In genomic region chr17:45585037-45585437, GRCh38 we compare ENCODE assay signal across 8 cellular contexts.
DNase-seq lines count a peak whose midpoint lies in the region; ATAC-seq lines count a peak whose summit lies in the region.
"Not testable (repeated sequence)": the region's sequence is repeated elsewhere in the genome, so short reads cannot be mapped to it uniquely, and the experiment has no call there.

No MANE protein-coding gene starts in this region.

- H3K27ac ChIP-seq in CD4-positive, alpha-beta memory T cell (ENCODE audit: low read depth, low read length): peak overlapping the region; percentile 83

- DNase-seq in CD4-positive, alpha-beta memory T cell: peak; percentile 72 to 84 (median 81)
- DNase-seq in foreskin melanocyte (peak; percentile 63), naive B cell (peak; percentile 80)
- DNase-seq in stimulated activated CD8-positive, alpha-beta memory T cell treated with anti-CD3 and anti-CD28 coated beads, Interleukin-15, amount 100 ng/mL, for 24 hours (ENCODE audit: low read depth): peak; percentile 72

- peak overlapping the region; percentile 69 to 99 (median 93) for H3K27ac Mint-ChIP-seq in CD4-positive, alpha-beta memory T cell
- H3K27ac Mint-ChIP-seq in activated naive CD8-positive, alpha-beta T cell: peak overlapping the region; percentile 81
- H3K27ac Mint-ChIP-seq in naive B cell: peak overlapping the region; percentile 90 to 99 (median 94)

- H3K4me1 ChIP-seq in CD4-positive, alpha-beta memory T cell (ENCODE audit: insufficient read depth, low read length): peaks cover 31% of the 10 kb centered on the region

- intact Hi-C loops in CD4-positive, alpha-beta memory T cell (cut with micrococcal nuclease): not testable (repeated sequence)

- H3K36me3 ChIP-seq in CD4-positive, alpha-beta memory T cell (ENCODE audit: insufficient read depth, low read length): not testable (repeated sequence)

- peaks cover 4 to 38% of the 10 kb centered on the region in 2 donors for H3K36me3 Mint-ChIP-seq in CD4-positive, alpha-beta memory T cell
- H3K36me3 Mint-ChIP-seq in activated naive CD8-positive, alpha-beta T cell; naive B cell: not testable (repeated sequence)

- CTCF ChIA-PET in CD4-positive, alpha-beta memory T cell (lab: Charles Lee; ENCODE audit: partially characterized antibody): not testable (repeated sequence)

- POLR2A ChIA-PET in CD4-positive, alpha-beta memory T cell (lab: Charles Lee; ENCODE audit: partially characterized antibody): interaction anchor here (0.7 to 1.6 kb wide), 5 partner anchors 270 to 682 kb away, joined by 3 to 6 read pairs (median 4); partner anchors contain the start of genes HEXIM2 and KANSL1

- H3K27me3 Mint-ChIP-seq in CD4-positive, alpha-beta memory T cell; activated naive CD8-positive, alpha-beta T cell; naive B cell: not testable (repeated sequence)

- peaks cover 19 to 46% (median 32%) of the 10 kb centered on the region in 4 donors for H3K4me1 Mint-ChIP-seq in CD4-positive, alpha-beta memory T cell
- H3K4me1 Mint-ChIP-seq in activated naive CD8-positive, alpha-beta T cell (ENCODE audit: low read depth): peaks cover 40% of the 10 kb centered on the region
- H3K4me1 Mint-ChIP-seq in naive B cell: peaks cover 26 to 46% (median 46%) of the 10 kb centered on the region in 3 donors

- peak overlapping the region; percentile 52 to 100 (median 95) for H3K4me3 Mint-ChIP-seq in CD4-positive, alpha-beta memory T cell
- peak overlapping the region; percentile 96 for H3K4me3 Mint-ChIP-seq in activated naive CD8-positive, alpha-beta T cell
- H3K4me3 Mint-ChIP-seq in naive B cell: peak overlapping the region; percentile 95 to 99 (median 97)

- not testable (repeated sequence) for H3K9me3 ChIP-seq in CD4-positive, alpha-beta memory T cell (ENCODE audit: control insufficient read depth in 1 of 2, low read length in 2 of 2)

- not testable (repeated sequence) for H3K27me3 ChIP-seq in CD4-positive, alpha-beta memory T cell (ENCODE audit: insufficient read depth, low read length)

- H3K4me3 ChIP-seq in CD4-positive, alpha-beta memory T cell (ENCODE audit: low read length in 2 of 2): peak overlapping the region; percentile 77 to 83

- ATAC-seq in GM19455 (IDR thresholded peaks at IDR 0.05; ENCODE audit: unreplicated experiment): peak; percentile 66
- peak; percentile 68 for ATAC-seq in HG03342 (IDR thresholded peaks at IDR 0.05; ENCODE audit: unreplicated experiment)
- peak; percentile 83 for ATAC-seq in SK-N-SH treated with all-trans-retinoic acid at 6 μM for 48 hours
- peak; percentile 77 to 79 for ATAC-seq in naive B cell (ENCODE audit: low read depth in 2 of 2)

- H3K9me3 Mint-ChIP-seq in CD4-positive, alpha-beta memory T cell; activated naive CD8-positive, alpha-beta T cell (ENCODE audit: low read depth); naive B cell: not testable (repeated sequence)

Comparison
In these comparisons a context has a peak if more than half of its experiments do, and no peak if none do; other contexts are left out.
1. Peak in every context shown above with its lines: DNase-seq, ATAC-seq, H3K4me3 ChIP-seq and H3K27ac ChIP-seq.